In the genomic region with DNA sequence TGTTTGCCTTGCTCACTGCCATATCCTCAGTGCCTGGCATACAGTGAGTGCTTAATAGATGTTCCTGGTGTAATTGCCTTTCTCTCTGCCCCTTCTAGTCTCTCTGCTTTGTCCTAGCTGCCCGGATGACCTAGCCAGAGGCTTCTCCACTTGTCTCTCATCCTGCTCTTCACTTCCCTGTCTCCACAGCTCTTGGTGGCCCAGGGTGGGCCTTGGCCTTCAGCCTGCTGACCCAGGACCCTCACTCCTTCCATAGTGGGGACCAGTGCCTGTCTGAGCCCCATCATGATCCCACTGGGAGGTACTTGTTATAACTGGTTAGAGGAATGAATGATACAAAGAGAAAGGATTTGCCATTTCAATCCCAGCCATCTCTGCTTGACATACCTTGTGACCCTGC, we compare ENCODE assay signal across 22 cellular contexts. TPM values are rescaled to one million over a fixed set of nuclear protein-coding genes. Genes with fewer than 3 reads are reported as not detected.
"Had no signal": no experiment of that assay in that cellular context is flagged by ENCODE, and none has a peak within 500 bp of the region (broad histone marks: within the 10 kb centered on the region; RNA-seq: fewer than 3 reads in every experiment).

No MANE protein-coding gene starts in this region.

- H3K27ac ChIP-seq: colonic mucosa, foreskin keratinocyte, neutrophil, psoas muscle, right lobe of liver, skin epidermis, testis, tibial nerve, upper lobe of right lung had no signal

- H3K27me3 ChIP-seq: colonic mucosa, right lobe of liver, testis had no signal

- H3K36me3 ChIP-seq: colonic mucosa, neutrophil, right lobe of liver, tibial nerve, upper lobe of right lung had no signal

- DNase-seq: colonic mucosa; effector CD4-positive, alpha-beta T cell; erythroblast; foreskin keratinocyte; kidney; left colon; left ventricle myocardium superior; mesendoderm; naive thymus-derived CD8-positive, alpha-beta T cell; psoas muscle; retina; right lobe of liver; stimulated activated CD4-positive, alpha-beta T cell treated with anti-CD3 and anti-CD28 coated beads, Interleukin-2, amount 100 ng/mL, for 24 hours; testis; upper lobe of right lung had no signal

- FAIRE-seq: endothelial cell of umbilical vein, kidney had no signal

- H3K9me3 ChIP-seq: colonic mucosa, neutrophil, psoas muscle, right lobe of liver, testis, tibial nerve, upper lobe of right lung had no signal

- H3K4me3 ChIP-seq: colonic mucosa, lung, psoas muscle, right lobe of liver, skin epidermis, testis, tibial nerve, upper lobe of right lung had no signal

- H3K4me1 ChIP-seq: colonic mucosa, foreskin keratinocyte, psoas muscle, right lobe of liver, testis, tibial nerve, upper lobe of right lung had no signal

- ATAC-seq: foreskin keratinocyte; left colon; left ventricle myocardium superior; naive thymus-derived CD8-positive, alpha-beta T cell; psoas muscle; right lobe of liver; upper lobe of right lung had no signal

RNA-seq across cellular contexts. Expression of a gene that starts 55.9 kb away (rescaled TPM):
- total RNA-seq: mononuclear cell; naive thymus-derived CD8-positive, alpha-beta T cell; osteoblast; right lobe of liver had no signal
